ENCODE assay signal across 22 cellular contexts in the genomic region with DNA sequence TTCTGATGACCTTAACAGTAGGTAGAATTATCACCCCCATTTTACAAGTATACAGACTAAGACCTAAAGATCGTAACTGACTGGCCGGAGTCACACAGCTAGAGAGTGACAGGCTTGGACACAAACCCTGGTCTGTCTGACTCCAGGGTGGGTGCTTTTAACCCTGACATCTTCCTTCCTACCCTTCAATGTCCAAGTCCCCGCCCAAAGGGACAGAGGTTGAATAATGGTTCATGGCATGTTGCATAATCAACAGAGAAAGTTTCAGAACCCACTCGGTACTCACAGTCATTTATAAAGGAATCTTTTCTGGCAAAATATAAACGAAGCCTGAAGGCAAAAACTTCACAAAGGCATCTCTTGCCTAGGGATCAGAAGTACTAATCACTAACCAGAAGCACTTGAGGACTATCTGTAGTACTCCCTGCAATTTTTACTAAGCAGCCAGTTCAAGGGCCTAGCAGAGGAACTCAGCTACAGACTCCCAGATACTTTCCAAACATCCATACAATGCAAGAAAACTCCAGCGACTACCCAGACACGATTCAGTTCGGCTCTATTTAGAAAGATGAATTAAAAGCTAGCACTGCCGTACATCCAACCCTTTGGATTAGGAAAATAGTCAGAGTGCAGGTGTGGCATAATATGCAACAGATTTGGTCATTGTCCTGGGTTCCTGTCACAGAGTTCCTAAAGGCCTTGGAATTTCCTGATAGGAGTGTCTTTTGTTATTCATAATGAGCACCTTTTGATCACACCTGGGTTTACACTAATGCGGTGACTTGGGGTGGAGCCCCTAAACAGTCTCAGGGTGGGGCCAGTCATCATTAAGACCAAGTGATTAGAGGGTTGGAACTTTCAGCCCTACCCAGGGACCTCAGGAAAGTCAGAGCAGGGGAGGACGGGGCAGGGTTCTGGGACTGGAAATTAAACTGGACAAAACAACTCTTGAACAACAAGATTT. TPM values are rescaled to one million over a fixed set of nuclear protein-coding genes. Genes with fewer than 3 reads are reported as not detected.
DNase-seq lines count a peak whose midpoint lies in the region; ATAC-seq and TF ChIP-seq lines count a peak whose summit lies in the region.
"Had no signal": no experiment of that assay in that cellular context is flagged by ENCODE, and none has a peak within 500 bp of the region (broad histone marks: within the 10 kb centered on the region; RNA-seq: fewer than 3 reads in every experiment).

No MANE protein-coding gene starts in this region.

- H3K9me3 Mint-ChIP-seq in GM23338 (no peaks in the 10 kb centered on the region), progenitor cell of endocrine pancreas (ENCODE audit: low read depth) (no peaks in the 10 kb centered on the region)
- H3K9me3 Mint-ChIP-seq: CD8-positive, alpha-beta memory T cell had no signal

- no peaks in the 10 kb centered on the region for H4K20me1 ChIP-seq in GM23338 (replicated peaks; ENCODE audit: insufficient read depth)

- H3K4me1 Mint-ChIP-seq in GM23338: peaks cover 33% of the 10 kb centered on the region
- peaks cover 11% of the 10 kb centered on the region for H3K4me1 Mint-ChIP-seq in T-helper 17 cell
- peaks cover 29% of the 10 kb centered on the region for H3K4me1 Mint-ChIP-seq in progenitor cell of endocrine pancreas (ENCODE audit: low read depth)

- no peak overlapping the region for H2AFZ ChIP-seq in GM23338
- H2AFZ ChIP-seq: PC-9 had no signal

- peak overlapping the region; percentile 60 for H3K27ac ChIP-seq in GM23338 (ENCODE audit: low read depth)
- H3K27ac ChIP-seq in foreskin keratinocyte: no peak overlapping the region
- H3K27ac ChIP-seq in caudate nucleus (ENCODE audit: low read depth, low read length): no peak overlapping the region
- H3K27ac ChIP-seq: coronary artery, PC-9, transverse colon had no signal

- H3F3A ChIP-seq in GM23338 (replicated peaks; ENCODE audit: low read depth): no peaks in the 10 kb centered on the region

- H3K36me3 Mint-ChIP-seq in GM23338 (ENCODE audit: low read depth) (peaks cover 14% of the 10 kb centered on the region), T-helper 17 cell (ENCODE audit: low read depth) (peaks cover 11% of the 10 kb centered on the region), progenitor cell of endocrine pancreas (ENCODE audit: insufficient read depth) (peaks cover 23% of the 10 kb centered on the region)

- H3K4me3 ChIP-seq in GM23338: peak overlapping the region; percentile 19; the same call in 1 of the 2 replicates
- H3K4me3 ChIP-seq in H7 (ENCODE audit: insufficient read depth, low read depth, low read length): no peak overlapping the region
- H3K4me3 ChIP-seq: coronary artery, PC-9, transverse colon had no signal

- H3K36me3 ChIP-seq in GM23338 (ENCODE audit: insufficient read depth) (no peaks in the 10 kb centered on the region), H7 (replicated peaks; ENCODE audit: control insufficient read depth, insufficient read depth, low read length) (no peaks in the 10 kb centered on the region; the same call in 1 of the 2 replicates)

- H3K27me3 Mint-ChIP-seq in GM23338 (ENCODE audit: insufficient read depth, low read depth, poor library complexity) (peaks cover 2% of the 10 kb centered on the region), T-helper 17 cell (no peaks in the 10 kb centered on the region), progenitor cell of endocrine pancreas (no peaks in the 10 kb centered on the region)
- H3K27me3 Mint-ChIP-seq: activated naive CD8-positive, alpha-beta T cell; CD8-positive, alpha-beta memory T cell had no signal

- H3K27ac Mint-ChIP-seq in GM23338 (peak overlapping the region; percentile 88), T-helper 17 cell (peak overlapping the region; percentile 47), progenitor cell of endocrine pancreas (peak overlapping the region; percentile 8)
- H3K27ac Mint-ChIP-seq: activated CD8-positive, alpha-beta T cell treated with anti-CD3 and anti-CD28 coated beads, Interleukin-2, amount 10 ng/mL, durations not matched to agents 7 days and 5 days; activated naive CD8-positive, alpha-beta T cell had no signal

- peak; percentile 74 for DNase-seq in GM23338 (ENCODE audit: low spot score)
- no peak for DNase-seq in T-helper 17 cell
- no peak for DNase-seq in foreskin keratinocyte
- DNase-seq in progenitor cell of endocrine pancreas (ENCODE audit: low spot score, unreplicated experiment): no peak
- no peak for DNase-seq in caudate nucleus (lab: John Stamatoyannopoulos, UW)
- no peak for DNase-seq in T1000 (lab: John Stamatoyannopoulos, UW)
- no peak for DNase-seq in anterior cingulate cortex (lab: John Stamatoyannopoulos, UW)
- no peak for DNase-seq in H7
- DNase-seq: activated CD8-positive, alpha-beta T cell treated with anti-CD3 and anti-CD28 coated beads, Interleukin-2, amount 10 ng/mL, durations not matched to agents 7 days and 5 days; CD8-positive, alpha-beta memory T cell; DMS79 treated with DMSO at 0.1 percent for 48 hours; foreskin melanocyte; hypothalamus; Kasumi-1; NCI-H1436; PC-9; retina; stimulated activated naive CD4-positive, alpha-beta T cell; transverse colon had no signal

- ATAC-seq in GM23338 (peak; percentile 83), T-helper 17 cell (no peak), foreskin keratinocyte (peak; percentile 33)
- ATAC-seq: activated CD4-positive, CD25-positive, alpha-beta regulatory T cell treated with anti-CD3 and anti-CD28 coated beads, Interleukin-2, amount 50 U/mL, for 24 hours; activated CD8-positive, alpha-beta T cell treated with anti-CD3 and anti-CD28 coated beads, Interleukin-2, amount 10 ng/mL, durations not matched to agents 7 days and 5 days had no signal

- no peaks in the 10 kb centered on the region for H3K9me3 ChIP-seq in T-helper 17 cell (ENCODE audit: control insufficient read depth, low read length, poor library complexity, severe bottlenecking)
- H3K9me3 ChIP-seq: transverse colon had no signal

- peaks cover 6% of the 10 kb centered on the region; the same call in 1 of the 2 replicates for H3K9me2 ChIP-seq in GM23338 (ENCODE audit: insufficient read depth)

- peak overlapping the region; percentile 24 for H3K4me2 ChIP-seq in GM23338
- H3K4me2 ChIP-seq: PC-9 had no signal

- no peak for TF ChIP-seq CTCF in GM23338 (conservative IDR thresholded peaks at IDR 0.05; ENCODE audit: low read depth in 2 of 2)
- TF ChIP-seq CTCF in foreskin keratinocyte (conservative IDR thresholded peaks at IDR 0.05): no peak
- TF ChIP-seq CTCF in progenitor cell of endocrine pancreas (IDR thresholded peaks at IDR 0.05; ENCODE audit: unreplicated experiment): no peak

- no peaks in the 10 kb centered on the region for H3K79me2 ChIP-seq in GM23338 (replicated peaks; ENCODE audit: insufficient read depth)

- H3K4me3 Mint-ChIP-seq in GM23338: peak overlapping the region; percentile 9; the same call in 1 of the 3 replicates
- H3K4me3 Mint-ChIP-seq in T-helper 17 cell: peak overlapping the region; percentile 28
- H3K4me3 Mint-ChIP-seq in progenitor cell of endocrine pancreas (ENCODE audit: low read depth): no peak overlapping the region
- H3K4me3 Mint-ChIP-seq: activated CD8-positive, alpha-beta T cell treated with anti-CD3 and anti-CD28 coated beads, Interleukin-2, amount 10 ng/mL, durations not matched to agents 7 days and 5 days; activated naive CD8-positive, alpha-beta T cell; CD8-positive, alpha-beta memory T cell had no signal

- H3K27me3 ChIP-seq in GM23338 (ENCODE audit: insufficient read depth) (no peaks in the 10 kb centered on the region), foreskin keratinocyte (no peaks in the 10 kb centered on the region), H7 (ENCODE audit: control insufficient read depth, insufficient read depth, low read length) (no peaks in the 10 kb centered on the region)
- H3K27me3 ChIP-seq: transverse colon had no signal

- H3K4me1 ChIP-seq in GM23338 (ENCODE audit: insufficient read depth) (peaks cover 28% of the 10 kb centered on the region), foreskin keratinocyte (peaks cover 27% of the 10 kb centered on the region)

TF ChIP-seq in GM23338, 12 proteins besides CTCF, POLR2A, EP300 and RAD21:
- TF ChIP-seq STAT1 (IDR thresholded peaks at IDR 0.05; ENCODE audit: unreplicated experiment): no peak

RNA-seq across cellular contexts. Expression of a gene that starts 44.0 kb away (rescaled TPM):
- 27.0 and 28.5 TPM in 2 replicates for total RNA-seq in GM23338 (2014; rRNA removed; shearing (Covaris generic))
- polyA plus RNA-seq in GM23338 (2016; fragmentation: Nextera tagmentation; extraction: Ambion mirVana) (1.9 and 2.8 TPM in 2 replicates), foreskin keratinocyte (0.99 and 1.6 TPM in 2 replicates)
- total RNA-seq in T-helper 17 cell (10 to 100 TPM; 30.1 to 30.7 TPM), foreskin keratinocyte (46.2 and 47.2 TPM in 2 replicates), progenitor cell of endocrine pancreas (30.4 and 33.6 TPM in 2 replicates)
- total RNA-seq in H7 (2014; rRNA removed; shearing (Covaris generic)): 19.1 and 25.2 TPM in 2 replicates

Comparison
In these comparisons a context has a peak if more than half of its experiments do, and no peak if none do; other contexts are left out.
1. H3K27ac Mint-ChIP-seq: peak in every context shown above with its lines; median percentile 88 in GM23338; 47 in T-helper 17 cell; 8 in progenitor cell of endocrine pancreas.